8 cellular contexts compared by ENCODE assay signal in genomic region chr6:36596359-36596758, GRCh38. TPM values are rescaled to one million over a fixed set of nuclear protein-coding genes. Genes with fewer than 3 reads are reported as not detected.
DNase-seq lines count a peak whose midpoint lies in the region; ATAC-seq and TF ChIP-seq lines count a peak whose summit lies in the region.

No MANE protein-coding gene starts in this region.

- peaks cover 35 to 67% of the 10 kb centered on the region in 2 donors for H3K36me3 Mint-ChIP-seq in activated T-cell treated with anti-CD3 and anti-CD28 coated beads, Interleukin-2, amount 50 U/mL, for 72 hours (ENCODE audit: insufficient read depth in 2 of 2)
- peaks cover 70% of the 10 kb centered on the region for H3K36me3 Mint-ChIP-seq in activated naive CD8-positive, alpha-beta T cell treated with anti-CD3 and anti-CD28 coated beads for 36 hours

- no peak for TF ChIP-seq CTCF in kidney epithelial cell (IDR thresholded peaks at IDR 0.05; ENCODE audit: insufficient read depth, low read length, poor library complexity, severe bottlenecking)
- TF ChIP-seq CTCF in tibial nerve (IDR thresholded peaks at IDR 0.05): no peak

- H3K36me3 ChIP-seq in kidney epithelial cell (ENCODE audit: control insufficient read depth, insufficient read depth, low read length) (peaks cover 1% of the 10 kb centered on the region), tibial nerve (peaks cover 2 to 47% (median 19%) of the 10 kb centered on the region in 3 donors)

- H3K4me1 Mint-ChIP-seq in activated T-cell treated with anti-CD3 and anti-CD28 coated beads, Interleukin-2, amount 50 U/mL, for 72 hours (ENCODE audit: low read depth): peaks cover 68% of the 10 kb centered on the region
- H3K4me1 Mint-ChIP-seq in activated naive CD8-positive, alpha-beta T cell treated with anti-CD3 and anti-CD28 coated beads for 36 hours: peaks cover 58% of the 10 kb centered on the region

- no peaks in the 10 kb centered on the region for H3K27me3 Mint-ChIP-seq in activated T-cell treated with anti-CD3 and anti-CD28 coated beads, Interleukin-2, amount 50 U/mL, for 72 hours (ENCODE audit: low read depth)
- peaks cover 5% of the 10 kb centered on the region for H3K27me3 Mint-ChIP-seq in activated naive CD8-positive, alpha-beta T cell treated with anti-CD3 and anti-CD28 coated beads for 36 hours

- no peak for DNase-seq in activated T-cell treated with anti-CD3 and anti-CD28 coated beads, Interleukin-2, amount 50 U/mL, for 72 hours
- DNase-seq in activated T-cell treated with anti-CD3 and anti-CD28 coated beads, Interleukin-2, amount 50 U/mL, for 48 hours: no peak
- no peak for DNase-seq in activated naive CD8-positive, alpha-beta T cell treated with anti-CD3 and anti-CD28 coated beads for 36 hours
- DNase-seq in kidney epithelial cell (ENCODE audit: low read depth): no peak
- no peak for DNase-seq in tibial nerve (ENCODE audit: low spot score in 2 of 2)
- DNase-seq in pons (ENCODE audit: low spot score): no peak
- DNase-seq in hippocampal formation (lab: John Stamatoyannopoulos, UW): no peak
- DNase-seq in cerebellar nuclear complex (lab: John Stamatoyannopoulos, UW): no peak

- no peak for TF ChIP-seq EP300 in tibial nerve (IDR thresholded peaks at IDR 0.05)

- H3K9me3 ChIP-seq in tibial nerve: no peaks in the 10 kb centered on the region

- H3K9me3 Mint-ChIP-seq in activated T-cell treated with anti-CD3 and anti-CD28 coated beads, Interleukin-2, amount 50 U/mL, for 72 hours: no peaks in the 10 kb centered on the region
- peaks cover 2% of the 10 kb centered on the region for H3K9me3 Mint-ChIP-seq in activated naive CD8-positive, alpha-beta T cell treated with anti-CD3 and anti-CD28 coated beads for 36 hours

- no peak for TF ChIP-seq POLR2A in tibial nerve (IDR thresholded peaks at IDR 0.05)

- H3K4me1 ChIP-seq in tibial nerve: peaks cover 0 to 57% (median 43%) of the 10 kb centered on the region in 4 donors

- ATAC-seq in activated T-cell treated with anti-CD3 and anti-CD28 coated beads, Interleukin-2, amount 50 U/mL, for 72 hours (replicated peaks in 1 of 2): no peak

- WGBS in tibial nerve, 2 donors: 1% methylated on average over 5 of the region's 5 CpGs

- H3K27ac ChIP-seq in tibial nerve: peak overlapping the region; percentile 98 to 99 (median 99)

- H3K27me3 ChIP-seq in kidney epithelial cell (ENCODE audit: control insufficient read depth, insufficient read depth, low read length): no peaks in the 10 kb centered on the region
- H3K27me3 ChIP-seq in tibial nerve: no peaks in the 10 kb centered on the region

- H3K4me3 ChIP-seq in kidney epithelial cell (ENCODE audit: low read depth, low read length): peak overlapping the region; percentile 84
- peak overlapping the region; percentile 58 to 90 (median 70) for H3K4me3 ChIP-seq in tibial nerve

- peak overlapping the region; percentile 98 for H3K27ac Mint-ChIP-seq in activated T-cell treated with anti-CD3 and anti-CD28 coated beads, Interleukin-2, amount 50 U/mL, for 72 hours
- peak overlapping the region; percentile 99 for H3K27ac Mint-ChIP-seq in activated naive CD8-positive, alpha-beta T cell treated with anti-CD3 and anti-CD28 coated beads for 36 hours

- H3K4me3 Mint-ChIP-seq in activated T-cell treated with anti-CD3 and anti-CD28 coated beads, Interleukin-2, amount 50 U/mL, for 72 hours: peak overlapping the region; percentile 90 to 99
- H3K4me3 Mint-ChIP-seq in activated naive CD8-positive, alpha-beta T cell treated with anti-CD3 and anti-CD28 coated beads for 36 hours: peak overlapping the region; percentile 97

RNA-seq across cellular contexts. Expression of gene SRSF3, which starts 2.2 kb away (rescaled TPM):
- total RNA-seq in activated T-cell treated with anti-CD3 and anti-CD28 coated beads, Interleukin-2, amount 50 U/mL, for 72 hours: 100 to 1,000 TPM; 409 to 541 TPM
- total RNA-seq in activated naive CD8-positive, alpha-beta T cell treated with anti-CD3 and anti-CD28 coated beads for 36 hours: 100 to 1,000 TPM; 585 to 589 TPM
- total RNA-seq in kidney epithelial cell (177 and 317 TPM in 2 replicates), tibial nerve (100 to 1,000 TPM; 185 to 260 (median 221) TPM)

RNA-seq across cellular contexts. Expression of gene STK38, which starts 49.1 kb away (rescaled TPM):
- 10 to 100 TPM; 30.7 to 34.4 TPM for total RNA-seq in activated T-cell treated with anti-CD3 and anti-CD28 coated beads, Interleukin-2, amount 50 U/mL, for 72 hours
- 10 to 100 TPM; 21.5 to 23.1 TPM for total RNA-seq in activated naive CD8-positive, alpha-beta T cell treated with anti-CD3 and anti-CD28 coated beads for 36 hours
- total RNA-seq in kidney epithelial cell (22.3 and 23.7 TPM in 2 replicates), tibial nerve (10 to 100 TPM; 38.1 to 61.7 (median 49.1) TPM)
